ENCODE assay signal across 34 cellular contexts in genomic region chr9:134222018-134222573, GRCh38. TPM values are rescaled to one million over a fixed set of nuclear protein-coding genes. Genes with fewer than 3 reads are reported as not detected.
DNase-seq lines count a peak whose midpoint lies in the region; ATAC-seq, FAIRE-seq and TF ChIP-seq lines count a peak whose summit lies in the region.
"Had no signal": no experiment of that assay in that cellular context is flagged by ENCODE, and none has a peak within 500 bp of the region (broad histone marks: within the 10 kb centered on the region; RNA-seq: fewer than 3 reads in every experiment).

No MANE protein-coding gene starts in this region.

- H3K4me3 ChIP-seq in liver (ENCODE audit: low read depth in 1 of 3, low read length in 3 of 3): no peak overlapping the region
- no peak overlapping the region for H3K4me3 ChIP-seq in HepG2 (replicated peaks in 1 of 3; ENCODE audit: insufficient read depth in 1 of 3, low read depth in 2 of 3, low read length in 3 of 3)
- no peak overlapping the region for H3K4me3 ChIP-seq in neuronal stem cell (ENCODE audit: low read length in 2 of 2)
- H3K4me3 ChIP-seq: A549, ascending aorta, gastroesophageal sphincter, Peyer's patch, tibial artery had no signal

- H3K79me1 ChIP-seq in neuronal stem cell (ENCODE audit: low read depth, low read length): no peaks in the 10 kb centered on the region

- no peak overlapping the region for H3K18ac ChIP-seq in neuronal stem cell (ENCODE audit: low read length)

- no peak overlapping the region for H3K4me2 ChIP-seq in HepG2 (ENCODE audit: low read depth, low read length)
- H3K4me2 ChIP-seq in neuronal stem cell (ENCODE audit: insufficient read depth, low read length, poor library complexity, severe bottlenecking): no peak overlapping the region
- H3K4me2 ChIP-seq: A549 had no signal

- in situ Hi-C loops in HepG2 (cut with HindIII; ENCODE audit: extremely low pct_ligation_motif_present, low pct_unique_long_range_greater_than_20kb): no loop called here

- 45% methylated on average over 12 of the region's 12 CpGs for WGBS in liver
- whole genome bisulfite sequencing in HepG2 (ENCODE audit: low lambda C conversion rate): 75% methylated on average over 11 of the region's 12 CpGs
- no CpG with 5 or more reads among the region's 12 CpGs for WGBS in neuronal stem cell (ENCODE audit: extremely low coverage in 2 of 2, insufficient read length in 2 of 2, insufficient replicate concordance in 1 of 2), 2 donors

- H3K36me3 ChIP-seq in liver (ENCODE audit: control insufficient read depth in 4 of 4, insufficient read depth in 3 of 4, low read depth in 1 of 4, low read length in 3 of 4) (no peaks in the 10 kb centered on the region), HepG2 (replicated peaks in 1 of 2; ENCODE audit: control insufficient read depth in 1 of 2, insufficient read depth in 2 of 2, low read length in 2 of 2) (no peaks in the 10 kb centered on the region), neuronal stem cell (replicated peaks in 1 of 2; ENCODE audit: control insufficient read depth in 2 of 2, insufficient read depth in 2 of 2, low read length in 2 of 2) (no peaks in the 10 kb centered on the region)
- H3K36me3 ChIP-seq: ascending aorta, gastroesophageal sphincter, Peyer's patch, tibial artery had no signal

- DNase-seq in HepG2 (ENCODE audit: low spot score): no peak
- DNase-seq in glutamatergic neuron: peak; percentile 15
- DNase-seq in neuronal stem cell (ENCODE audit: low spot score): no peak
- no peak for DNase-seq in Kasumi-1 (lab: John Stamatoyannopoulos, UW)
- no peak for DNase-seq in SW 1271 (lab: John Stamatoyannopoulos, UW)
- DNase-seq in NCI-H1436 (lab: John Stamatoyannopoulos, UW): no peak
- no peak for DNase-seq in nucleus accumbens (lab: John Stamatoyannopoulos, UW)
- DNase-seq: activated CD4-positive, alpha-beta memory T cell treated with anti-CD3 and anti-CD28 coated beads for 36 hours; AML-193; central memory CD4-positive, alpha-beta T cell; DMS153; hypothalamus; NCI-H1105 treated with DMSO at 0.1 percent for 48 hours; NCI-H2029 treated with DMSO at 0.1 percent for 48 hours; NCI-H2227 treated with DMSO at 0.1 percent for 48 hours; NCI-H526 treated with DMSO at 0.1 percent for 48 hours; stimulated activated CD4-positive, alpha-beta T cell treated with anti-CD3 and anti-CD28 coated beads, Interleukin-1b, Interleukin-23, amount 100 ng/mL, for 48 hours had no signal

- H3K36me3 Mint-ChIP-seq in glutamatergic neuron (ENCODE audit: unreplicated experiment): no peaks in the 10 kb centered on the region
- H3K36me3 Mint-ChIP-seq: activated CD4-positive, alpha-beta memory T cell treated with anti-CD3 and anti-CD28 coated beads for 36 hours; activated naive CD4-positive, alpha-beta T cell treated with anti-CD3 and anti-CD28 coated beads, Interleukin-2, amount 50 U/mL, for 72 hours; CD8-positive, alpha-beta memory T cell had no signal

- POLR2A ChIA-PET in HepG2 (lab: Yijun Ruan, JAX): no interaction called here

- no peak for TF ChIP-seq CTCF in liver (IDR thresholded peaks at IDR 0.05; ENCODE audit: low read depth, low read length, missing input control)
- TF ChIP-seq CTCF in HepG2 (CRISPR knock-in tag; IDR thresholded peaks at IDR 0.05): no peak
- TF ChIP-seq CTCF in glutamatergic neuron (IDR thresholded peaks at IDR 0.05; ENCODE audit: partially characterized antibody, unreplicated experiment): no peak

- no peaks in the 10 kb centered on the region for H3K79me2 ChIP-seq in HepG2 (ENCODE audit: insufficient read depth, low read length)

- no peak for TF ChIP-seq POLR2A in HepG2 (IDR thresholded peaks at IDR 0.05; ENCODE audit: insufficient read depth in 1 of 2, low read depth in 2 of 2, low read length in 2 of 2)

- H3K27me3 ChIP-seq in liver (ENCODE audit: control insufficient read depth in 4 of 4, insufficient read depth in 4 of 4, low read length in 3 of 4): no peaks in the 10 kb centered on the region
- peaks cover 12 to 35% of the 10 kb centered on the region in 2 experiments; a peak in 4 of 5 replicates for H3K27me3 ChIP-seq in HepG2 (ENCODE audit: control insufficient read depth in 1 of 2, insufficient read depth in 2 of 2, low read length in 2 of 2)
- H3K27me3 ChIP-seq in neuronal stem cell (ENCODE audit: control insufficient read depth in 3 of 3, insufficient read depth in 3 of 3, low read depth in 1 of 3, low read length in 3 of 3): peaks cover 0 to 17% (median 0%) of the 10 kb centered on the region in 3 experiments
- H3K27me3 ChIP-seq: ascending aorta, gastroesophageal sphincter, Peyer's patch had no signal

- TF ChIP-seq EP300 in HepG2 (IDR thresholded peaks at IDR 0.05; ENCODE audit: low read depth in 2 of 2, low read length in 2 of 2) (no peak), HepG2 (CRISPR knock-in tag; IDR thresholded peaks at IDR 0.05; ENCODE audit: borderline replicate concordance) (no peak)

- H3K27ac Mint-ChIP-seq in glutamatergic neuron (ENCODE audit: unreplicated experiment): no peak overlapping the region
- H3K27ac Mint-ChIP-seq: activated CD4-positive, alpha-beta memory T cell treated with anti-CD3 and anti-CD28 coated beads for 36 hours had no signal

- H3K4me3 Mint-ChIP-seq in glutamatergic neuron (ENCODE audit: unreplicated experiment): no peak overlapping the region
- H3K4me3 Mint-ChIP-seq: activated CD4-positive, alpha-beta memory T cell treated with anti-CD3 and anti-CD28 coated beads for 36 hours; CD8-positive, alpha-beta memory T cell; neural crest cell had no signal

- H2BK12ac ChIP-seq in neuronal stem cell (ENCODE audit: low read length): no peak overlapping the region

- H3K4ac ChIP-seq in neuronal stem cell (ENCODE audit: low read length): no peak overlapping the region

- TF ChIP-seq RAD21 in liver (IDR thresholded peaks at IDR 0.05): no peak
- no peak for TF ChIP-seq RAD21 in HepG2 (CRISPR knock-in tag; IDR thresholded peaks at IDR 0.05)

- no peak overlapping the region for H3K14ac ChIP-seq in neuronal stem cell (ENCODE audit: low read length)

- no peak overlapping the region for H2BK5ac ChIP-seq in neuronal stem cell (ENCODE audit: low read length)

- no peak overlapping the region for H4K8ac ChIP-seq in neuronal stem cell (ENCODE audit: low read depth, low read length)

- H4K91ac ChIP-seq in neuronal stem cell (ENCODE audit: low read depth, low read length, poor library complexity): no peak overlapping the region

- H2AK5ac ChIP-seq in neuronal stem cell (ENCODE audit: low read depth, low read length): no peak overlapping the region

- H3K4me1 Mint-ChIP-seq in glutamatergic neuron (ENCODE audit: low read depth, unreplicated experiment): peaks cover 15% of the 10 kb centered on the region
- H3K4me1 Mint-ChIP-seq: CD8-positive, alpha-beta memory T cell had no signal

- H3K9ac ChIP-seq in liver (ENCODE audit: low read depth in 1 of 2, low read length in 2 of 2) (peak overlapping the region in 1 of 2 donors; percentile 59), HepG2 (ENCODE audit: insufficient read depth, low read depth, low read length) (no peak overlapping the region), neuronal stem cell (ENCODE audit: low read depth, low read length, poor library complexity) (no peak overlapping the region)

- H3K27me3 Mint-ChIP-seq in glutamatergic neuron (ENCODE audit: unreplicated experiment): peaks cover 1% of the 10 kb centered on the region
- H3K27me3 Mint-ChIP-seq: activated CD4-positive, alpha-beta memory T cell treated with anti-CD3 and anti-CD28 coated beads for 36 hours had no signal

- peaks cover 2% of the 10 kb centered on the region for H3K9me3 Mint-ChIP-seq in glutamatergic neuron (ENCODE audit: unreplicated experiment)
- H3K9me3 Mint-ChIP-seq: activated CD4-positive, alpha-beta memory T cell treated with anti-CD3 and anti-CD28 coated beads for 36 hours; activated naive CD4-positive, alpha-beta T cell treated with anti-CD3 and anti-CD28 coated beads, Interleukin-2, amount 50 U/mL, for 72 hours; CD8-positive, alpha-beta memory T cell; neural crest cell had no signal

- ATAC-seq in HepG2: no peak
- ATAC-seq: A549; activated CD4-positive, CD25-positive, alpha-beta regulatory T cell treated with anti-CD3 and anti-CD28 coated beads, Interleukin-2, amount 50 U/mL, for 24 hours; activated naive CD4-positive, alpha-beta T cell treated with anti-CD3 and anti-CD28 coated beads, Interleukin-2, amount 50 U/mL, for 72 hours; gastroesophageal sphincter had no signal

- H4K20me1 ChIP-seq in HepG2 (ENCODE audit: insufficient read depth, low read length): no peaks in the 10 kb centered on the region

- H3K27ac ChIP-seq in liver (ENCODE audit: low read depth in 1 of 2, low read length in 2 of 2) (peak overlapping the region; percentile 95 to 99), HepG2 (ENCODE audit: extremely low read length, insufficient read depth, low read length) (no peak overlapping the region), neuronal stem cell (replicated peaks; ENCODE audit: low read length) (no peak overlapping the region)
- H3K27ac ChIP-seq: A549, ascending aorta, gastroesophageal sphincter, tibial artery had no signal

- no peak overlapping the region for H2BK120ac ChIP-seq in neuronal stem cell (ENCODE audit: low read depth, low read length)

- H3K9me3 ChIP-seq in liver (ENCODE audit: control insufficient read depth in 4 of 4, low read length in 3 of 4) (no peaks in the 10 kb centered on the region), HepG2 (ENCODE audit: low read length) (no peaks in the 10 kb centered on the region), neuronal stem cell (replicated peaks in 1 of 2; ENCODE audit: control insufficient read depth in 2 of 2, insufficient read depth in 1 of 2, low read depth in 1 of 2, low read length in 2 of 2) (no peaks in the 10 kb centered on the region)
- H3K9me3 ChIP-seq: A549, ascending aorta, gastroesophageal sphincter, Peyer's patch, tibial artery had no signal

- no TSS peak for BruUV-seq in HepG2 (replicated peaks; lab: Mats Ljungman, UMichigan)

- H3K23ac ChIP-seq in neuronal stem cell (ENCODE audit: low read depth, low read length, poor library complexity): peak overlapping the region; percentile 20

- H3K4me1 ChIP-seq in liver (ENCODE audit: control insufficient read depth in 4 of 4, insufficient read depth in 4 of 4, low read length in 3 of 4) (peaks cover 22 to 60% (median 48%) of the 10 kb centered on the region in 4 donors), HepG2 (ENCODE audit: insufficient read depth, low read length) (peaks cover 76% of the 10 kb centered on the region), neuronal stem cell (ENCODE audit: control insufficient read depth in 2 of 2, insufficient read depth in 1 of 2, low read depth in 1 of 2, low read length in 2 of 2) (peaks cover 4 to 8% of the 10 kb centered on the region in 2 donors)
- H3K4me1 ChIP-seq: ascending aorta, gastroesophageal sphincter, tibial artery had no signal

- H2AFZ ChIP-seq in HepG2 (ENCODE audit: low read length) (no peak overlapping the region), neuronal stem cell (ENCODE audit: low read length) (no peak overlapping the region)

- no peak for FAIRE-seq in HepG2 (lab: Jason Lieb, UNC)
- FAIRE-seq: A549, endometrium, H54, small intestine, TTC549 had no signal

- no peak overlapping the region for H2BK15ac ChIP-seq in neuronal stem cell (ENCODE audit: low read length)

- intact Hi-C loops in HepG2 (cut with micrococcal nuclease; ENCODE audit: unreplicated experiment): no loop called here

- CTCF ChIA-PET in HepG2 (lab: Yijun Ruan, JAX; ENCODE audit: low intra/inter-chr PET ratio, low total read pairs): no interaction called here

RNA-seq across cellular contexts. Expression of gene RNU6ATAC, which starts 57.7 kb away (rescaled TPM):
- total RNA-seq in liver: not detected
- polyA plus RNA-seq in liver: not detected
- 894 TPM in 1 of 2 replicates, not detected in the other for total RNA-seq in HepG2 (2016; rRNA removed; fragmentation: Illumina TruSeq; extraction: Trizol)
- total RNA-seq in HepG2 (2016; cell fraction: cytosol; rRNA removed; fragmentation: Illumina TruSeq; extraction: Trizol; ENCODE audit: low read depth): 12,614 and 12,724 TPM in 2 replicates
- total RNA-seq in HepG2 (2016; cell fraction: insoluble cytoplasmic fraction; rRNA removed; fragmentation: Illumina TruSeq; extraction: Trizol): 82.4 and 810 TPM in 2 replicates
- total RNA-seq in HepG2 (2016; cell fraction: membrane; rRNA removed; fragmentation: Illumina TruSeq; extraction: Trizol): 600 and 628 TPM in 2 replicates
- 1,443 and 1,712 TPM in 2 replicates for total RNA-seq in HepG2 (2016; cell fraction: nucleus; rRNA removed; fragmentation: Illumina TruSeq; extraction: Trizol)
- polyA plus RNA-seq in HepG2 (2011; rRNA removed): not detected in 2 replicates
- polyA plus RNA-seq in HepG2 (2011; cell fraction: cytosol; rRNA removed): not detected in 2 replicates
- not detected in 2 replicates for polyA plus RNA-seq in HepG2 (2011; cell fraction: nucleus; rRNA removed)
- polyA plus RNA-seq in HepG2 (2012): not detected in 2 replicates
- polyA plus RNA-seq in HepG2 (2016; cell fraction: cytosol; fragmentation: Illumina TruSeq; extraction: Trizol; ENCODE audit: low read depth): 76.0 TPM in 1 of 2 replicates, not detected in the other
- polyA plus RNA-seq in HepG2 (2016; cell fraction: insoluble cytoplasmic fraction; fragmentation: Illumina TruSeq; extraction: Trizol; ENCODE audit: low read depth): not detected in 2 replicates
- not detected in 2 replicates for polyA plus RNA-seq in HepG2 (2016; cell fraction: membrane; fragmentation: Illumina TruSeq; extraction: Trizol; ENCODE audit: low read depth)
- not detected in 2 replicates for polyA plus RNA-seq in HepG2 (2016; cell fraction: nucleus; fragmentation: Illumina TruSeq; extraction: Trizol; ENCODE audit: insufficient read depth, low read depth)
- under 0.01 TPM in 2 replicates for polyA minus RNA-seq in HepG2 (2011; rRNA and poly(A)+ RNA removed; ENCODE audit: low replicate concordance)
- polyA minus RNA-seq in HepG2 (2011; cell fraction: cytosol; rRNA and poly(A)+ RNA removed): 1,413 and 1,463 TPM in 2 replicates
- under 0.01 TPM in 1 of 2 replicates, not detected in the other for polyA minus RNA-seq in HepG2 (2011; cell fraction: nucleus; rRNA and poly(A)+ RNA removed)
- total RNA-seq in glutamatergic neuron (ENCODE audit: unreplicated experiment): 121 TPM
- not detected for polyA plus RNA-seq in neuronal stem cell (2013, experiment 1 of 2)
- polyA plus RNA-seq in neuronal stem cell (2013, experiment 2 of 2): not detected
- total RNA-seq: ascending aorta, dermis microvascular lymphatic vessel endothelial cell, gastroesophageal sphincter, lung microvascular endothelial cell, Peyer's patch, pulmonary artery endothelial cell had no signal
- polyA plus RNA-seq: A549; CD8-positive, alpha-beta memory T cell; small intestine had no signal

Comparison
In these comparisons a context has a peak if more than half of its experiments do, and no peak if none do; other contexts are left out.
1. H3K27ac ChIP-seq: peak in liver (2 of 2); none in HepG2 (single experiment) and neuronal stem cell (single experiment).
2. RNA of gene RNU6ATAC, which starts 57.7 kb away (total RNA-seq): 82.4 to 12,724 TPM in HepG2 and 121 TPM in glutamatergic neuron (single experiment); not detected in liver; every median in the first group is over 10 times any median in the second.